Comparison of ENCODE assay signal across 1 cellular context in the genomic region with DNA sequence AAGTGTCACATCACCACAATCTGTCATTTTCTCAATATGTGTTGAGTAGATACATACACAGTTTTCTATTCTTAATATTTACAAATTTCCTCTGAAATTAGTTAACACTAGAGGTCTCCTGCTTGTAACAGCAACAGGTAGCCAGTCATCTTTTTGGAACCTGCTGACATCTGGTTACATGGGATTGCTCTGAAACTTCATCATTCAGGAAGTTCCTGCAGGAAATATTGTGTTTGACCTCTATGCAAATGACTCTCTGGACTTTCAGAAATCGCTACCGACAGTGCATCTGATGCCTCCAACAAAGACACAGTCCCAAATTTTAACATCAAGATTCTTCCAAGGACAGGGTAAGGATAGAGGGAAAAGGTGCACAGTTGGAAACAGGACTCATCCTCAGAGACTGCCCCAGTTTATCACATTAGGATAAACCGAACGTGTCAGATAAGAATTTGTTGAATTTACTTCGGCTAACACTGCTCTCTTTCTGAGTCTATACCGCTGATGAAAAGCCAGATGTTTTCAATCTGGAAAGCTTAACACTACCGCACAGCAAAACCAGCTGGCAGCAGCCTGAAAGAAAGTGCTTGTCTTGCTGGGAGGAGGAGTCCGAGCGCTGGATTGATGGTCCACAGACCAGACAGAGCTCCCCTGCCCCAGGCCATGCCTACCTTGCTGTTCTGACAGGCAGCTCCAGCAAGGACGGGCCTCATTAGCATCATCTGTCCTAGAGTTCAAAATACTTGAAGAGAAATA.
TF ChIP-seq lines count a peak whose summit lies in the region.

No MANE protein-coding gene starts in this region.

TF ChIP-seq in GM23338, 12 proteins besides CTCF, POLR2A, EP300 and RAD21 (continued from another document):
- TF ChIP-seq ETS1 (IDR thresholded peaks at IDR 0.05): no peak
- no peak for TF ChIP-seq ZNF331 (CRISPR knock-in tag; IDR thresholded peaks at IDR 0.05; ENCODE audit: low read depth)
- no peak for TF ChIP-seq STAT1 (IDR thresholded peaks at IDR 0.05; ENCODE audit: unreplicated experiment)
- no peak for TF ChIP-seq ZNF114 (CRISPR knock-in tag; IDR thresholded peaks at IDR 0.05)
- no peak for TF ChIP-seq REST (IDR thresholded peaks at IDR 0.05; ENCODE audit: unreplicated experiment)
- no peak for TF ChIP-seq CREB1 (CRISPR knock-in tag; IDR thresholded peaks at IDR 0.05; ENCODE audit: low read depth)
